Comparison of ENCODE assay signal across 1 cellular context in genomic region chr11:118896472-118896913, GRCh38.
TF ChIP-seq lines count a peak whose summit lies in the region.

No MANE protein-coding gene starts in this region.

TF ChIP-seq in IMR-90, 13 proteins besides CTCF, POLR2A, EP300 and RAD21 (continued from another document):
- TF ChIP-seq SMC3 (IDR thresholded peaks at IDR 0.05; ENCODE audit: low read depth, low read length) = no peak
- TF ChIP-seq MAZ (IDR thresholded peaks at IDR 0.05; ENCODE audit: borderline replicate concordance, low read depth, low read length) = no peak
